Comparison of ENCODE assay signal across 8 cellular contexts in genomic region chr1:229625893-229626831, GRCh38. TPM values are rescaled to one million over a fixed set of nuclear protein-coding genes. Genes with fewer than 3 reads are reported as not detected.
DNase-seq lines count a peak whose midpoint lies in the region; ATAC-seq and TF ChIP-seq lines count a peak whose summit lies in the region.

Gene TAF5L (minus strand): TSS chr1:229626122. CDS start chr1:229614482, 11,640 bp downstream.
Gene URB2 (plus strand): TSS chr1:229626247. CDS start chr1:229627634, 1,387 bp downstream.

- H3K36me3 ChIP-seq in left ventricle myocardium inferior: no peaks in the 10 kb centered on the region
- no peaks in the 10 kb centered on the region for H3K36me3 ChIP-seq in upper lobe of right lung

- peaks cover 4% of the 10 kb centered on the region for H3K36me3 Mint-ChIP-seq in progenitor cell of endocrine pancreas (ENCODE audit: insufficient read depth)

- H3K27ac ChIP-seq in left ventricle myocardium inferior (replicated peaks) (peak within 1 kb of the TSS; percentile 94), upper lobe of right lung (peak within 1 kb of the TSS; percentile 75)

- no peaks in the 10 kb centered on the region for H3K9me3 ChIP-seq in left ventricle myocardium inferior (replicated peaks)
- H3K9me3 ChIP-seq in upper lobe of right lung: no peaks in the 10 kb centered on the region

- peaks cover 25% of the 10 kb centered on the region for H3K4me1 Mint-ChIP-seq in progenitor cell of endocrine pancreas (ENCODE audit: low read depth)

- TF ChIP-seq CTCF in GM12864 (IDR thresholded peaks at IDR 0.05; ENCODE audit: low read depth, low read length, missing control alignments) (no peak), left ventricle myocardium inferior (IDR thresholded peaks at IDR 0.05; ENCODE audit: borderline replicate concordance) (no peak), progenitor cell of endocrine pancreas (IDR thresholded peaks at IDR 0.05; ENCODE audit: unreplicated experiment) (no peak), upper lobe of right lung (IDR thresholded peaks at IDR 0.05) (no peak)

- peak; percentile 57 for DNase-seq in GM12864 (ENCODE audit: low read depth)
- peak; percentile 54 for DNase-seq in NCI-H1105 (lab: John Stamatoyannopoulos, UW)
- peak; percentile 81 for DNase-seq in amniotic stem cell (lab: John Stamatoyannopoulos, UW)
- DNase-seq in left ventricle myocardium inferior: peak; percentile 87
- peak; percentile 84 for DNase-seq in progenitor cell of endocrine pancreas (ENCODE audit: low spot score, unreplicated experiment)
- DNase-seq in upper lobe of right lung: peak; percentile 95

- H3K9me3 Mint-ChIP-seq in progenitor cell of endocrine pancreas (ENCODE audit: low read depth): no peaks in the 10 kb centered on the region

- H3K27me3 Mint-ChIP-seq in progenitor cell of endocrine pancreas: no peaks in the 10 kb centered on the region

- H3K4me1 ChIP-seq in left ventricle myocardium inferior (peaks cover 59% of the 10 kb centered on the region), upper lobe of right lung (peaks cover 31% of the 10 kb centered on the region)

- peak; percentile 83 for ATAC-seq in HG02588 (IDR thresholded peaks at IDR 0.05; ENCODE audit: unreplicated experiment)
- ATAC-seq in upper lobe of right lung: peak; percentile 98

- intact Hi-C loops in T-helper 1 cell treated with Interleukin-12 subunit alpha and Interleukin-12 subunit beta and Interleukin-4 antibody, amounts not matched to agents 30 ng/mL and 1 ng/mL, for 36 hours (cut with micrococcal nuclease): loop anchor here (1.0 to 10.0 kb wide), 18 partner anchors 67 to 2001 kb away; partner anchors contain the start of genes ARV1, COG2, DISC1 and EGLN1
- intact Hi-C loops in left ventricle myocardium inferior (cut with micrococcal nuclease): loop anchor here (10.0 kb wide), 1 partner anchor 61 kb away; no protein-coding TSS in a partner anchor
- intact Hi-C loops in upper lobe of right lung (cut with DNase I): no loop called here

- H3K4me3 Mint-ChIP-seq in progenitor cell of endocrine pancreas (ENCODE audit: low read depth): peak within 1 kb of the TSS; percentile 94

- peak within 1 kb of the TSS; percentile 97 for H3K27ac Mint-ChIP-seq in progenitor cell of endocrine pancreas

- H3K27me3 ChIP-seq in left ventricle myocardium inferior (ENCODE audit: low read depth): no peaks in the 10 kb centered on the region
- H3K27me3 ChIP-seq in upper lobe of right lung: no peaks in the 10 kb centered on the region

- peak within 1 kb of the TSS; percentile 90 for H3K4me3 ChIP-seq in GM12864 (ENCODE audit: low read depth, low read length)
- H3K4me3 ChIP-seq in left ventricle myocardium inferior: peak within 1 kb of the TSS; percentile 97
- H3K4me3 ChIP-seq in upper lobe of right lung: peak within 1 kb of the TSS; percentile 99

RNA-seq across cellular contexts. Expression of gene TAF5L, which starts in this region (rescaled TPM):
- total RNA-seq in T-helper 1 cell treated with Interleukin-12 subunit alpha and Interleukin-12 subunit beta and Interleukin-4 antibody, amounts not matched to agents 30 ng/mL and 1 ng/mL, for 36 hours: 25.4 and 27.7 TPM in 2 replicates
- total RNA-seq in left ventricle myocardium inferior (9.3 TPM), progenitor cell of endocrine pancreas (21.0 and 21.4 TPM in 2 replicates), upper lobe of right lung (22.1 TPM)

RNA-seq across cellular contexts. Expression of gene URB2, which starts in this region (rescaled TPM):
- total RNA-seq in T-helper 1 cell treated with Interleukin-12 subunit alpha and Interleukin-12 subunit beta and Interleukin-4 antibody, amounts not matched to agents 30 ng/mL and 1 ng/mL, for 36 hours: 17.9 and 19.3 TPM in 2 replicates
- total RNA-seq in left ventricle myocardium inferior: 3.5 TPM
- 16.2 and 16.5 TPM in 2 replicates for total RNA-seq in progenitor cell of endocrine pancreas
- total RNA-seq in upper lobe of right lung: 8.4 TPM

Comparison
In these comparisons a context has a peak if more than half of its experiments do, and no peak if none do; other contexts are left out.
1. Peak in every context shown above with its lines: DNase-seq, ATAC-seq, H3K4me3 ChIP-seq and H3K27ac ChIP-seq.